Comparison of ENCODE assay signal across 25 cellular contexts in the genomic region with DNA sequence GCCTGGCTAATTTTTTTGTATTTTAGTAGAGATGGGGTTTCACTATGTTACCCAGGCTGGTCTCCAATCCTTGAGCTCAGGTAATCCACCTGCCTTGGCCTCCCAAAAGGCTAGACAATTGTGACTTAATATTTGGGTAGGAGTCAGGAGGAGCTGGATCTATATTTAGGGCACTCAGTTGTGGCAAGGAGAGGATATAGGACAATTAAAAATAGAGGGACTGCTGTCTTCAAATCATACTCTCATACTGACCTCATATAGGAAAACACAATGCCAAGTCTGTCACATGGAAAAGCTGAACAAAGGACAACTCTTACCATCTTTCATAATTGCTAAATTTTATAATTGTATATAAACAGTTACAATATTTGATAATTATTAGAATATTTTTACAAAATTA. TPM values are rescaled to one million over a fixed set of nuclear protein-coding genes. Genes with fewer than 3 reads are reported as not detected.
"Had no signal": no experiment of that assay in that cellular context is flagged by ENCODE, and none has a peak within 500 bp of the region (broad histone marks: within the 10 kb centered on the region; RNA-seq: fewer than 3 reads in every experiment).

No MANE protein-coding gene starts in this region.

- H3K36me3 ChIP-seq: esophagus squamous epithelium, ovary, sigmoid colon, spleen, thoracic aorta, tibial nerve, upper lobe of left lung had no signal

- ATAC-seq: effector memory CD8-positive, alpha-beta T cell; left colon; natural killer cell; stimulated activated naive B cell treated with anti-CD40 and anti-IgM and Interleukin-4, amounts not matched to agents 10 μg/mL and 1 μg/mL and 100 μg/mL, for 72 hours had no signal

- DNase-seq: cerebellar nuclear complex; cortex of kidney; effector memory CD8-positive, alpha-beta T cell; erythroblast; esophagus squamous epithelium; foreskin melanocyte; left colon; natural killer cell; occipital lobe; ovary; spleen; stimulated activated CD4-positive, alpha-beta T cell treated with anti-CD3 and anti-CD28 coated beads, Interleukin-2, amount 100 ng/mL, for 48 hours; stimulated activated naive B cell treated with anti-CD40 and anti-IgM and Interleukin-4, amounts not matched to agents 10 μg/mL and 1 μg/mL and 100 μg/mL, for 72 hours; upper lobe of left lung had no signal

- H3K27ac ChIP-seq: esophagus squamous epithelium, hepatocyte, ovary, sigmoid colon, skin epidermis, spleen, thoracic aorta, tibial nerve, upper lobe of left lung had no signal

- H3K4me1 ChIP-seq: esophagus squamous epithelium, sigmoid colon, spleen, tibial nerve had no signal

- H3K27ac Mint-ChIP-seq: effector memory CD8-positive, alpha-beta T cell; memory B cell; natural killer cell; stimulated activated naive B cell treated with anti-CD40 and anti-IgM and Interleukin-4, amounts not matched to agents 10 μg/mL and 1 μg/mL and 100 μg/mL, for 72 hours; stimulated activated naive CD8-positive, alpha-beta T cell treated with anti-CD3 and anti-CD28 coated beads, Interleukin-15, Interleukin-2, amounts not matched to agents 100 ng/mL and 50 ng/mL, for 24 hours had no signal

- H3K9me3 ChIP-seq: esophagus squamous epithelium, sigmoid colon, thoracic aorta had no signal

- FAIRE-seq: endometrium, urothelium cell line had no signal

- H3K4me3 ChIP-seq: esophagus squamous epithelium, hepatocyte, lung, ovary, sigmoid colon, skin epidermis, spleen, thoracic aorta, tibial nerve, upper lobe of left lung had no signal

- H3K36me3 Mint-ChIP-seq: memory B cell; natural killer cell; stimulated activated naive B cell treated with anti-CD40 and anti-IgM and Interleukin-4, amounts not matched to agents 10 μg/mL and 1 μg/mL and 100 μg/mL, for 72 hours had no signal

- H3K27me3 ChIP-seq: hepatocyte, ovary, upper lobe of left lung had no signal

- H3K4me1 Mint-ChIP-seq: memory B cell; natural killer cell; stimulated activated naive B cell treated with anti-CD40 and anti-IgM and Interleukin-4, amounts not matched to agents 10 μg/mL and 1 μg/mL and 100 μg/mL, for 72 hours had no signal

- H3K9me3 Mint-ChIP-seq: stimulated activated naive CD8-positive, alpha-beta T cell treated with anti-CD3 and anti-CD28 coated beads, Interleukin-15, Interleukin-2, amounts not matched to agents 100 ng/mL and 50 ng/mL, for 24 hours had no signal

- H3K4me3 Mint-ChIP-seq: effector memory CD8-positive, alpha-beta T cell; memory B cell; natural killer cell; stimulated activated naive B cell treated with anti-CD40 and anti-IgM and Interleukin-4, amounts not matched to agents 10 μg/mL and 1 μg/mL and 100 μg/mL, for 72 hours; stimulated activated naive CD8-positive, alpha-beta T cell treated with anti-CD3 and anti-CD28 coated beads, Interleukin-15, Interleukin-2, amounts not matched to agents 100 ng/mL and 50 ng/mL, for 24 hours had no signal

RNA-seq across cellular contexts. Expression of gene IRX3, which starts 17.1 kb away (rescaled TPM):
- total RNA-seq: natural killer cell, occipital lobe had no signal
- polyA plus RNA-seq: neural cell had no signal
